27 cellular contexts compared by ENCODE assay signal in genomic region chr9:127193483-127193882, GRCh38.
"Had no signal": no experiment of that assay in that cellular context is flagged by ENCODE, and none has a peak within 500 bp of the region (broad histone marks: within the 10 kb centered on the region; RNA-seq: fewer than 3 reads in every experiment).

No MANE protein-coding gene starts in this region.

- H3K36me3 ChIP-seq: ascending aorta, cardiac muscle cell, WERI-Rb-1 had no signal

- H3K27ac Mint-ChIP-seq: activated CD4-positive, alpha-beta T cell treated with anti-CD3 and anti-CD28 coated beads, Interleukin-2, amount 10 ng/mL, durations not matched to agents 24 days and 14 days; activated CD8-positive, alpha-beta T cell treated with anti-CD3 and anti-CD28 coated beads for 36 hours; activated naive CD8-positive, alpha-beta T cell treated with anti-CD3 and anti-CD28 coated beads for 36 hours; activated T-cell treated with anti-CD3 and anti-CD28 coated beads, Interleukin-2, amount 50 U/mL, for 72 hours; activated T-helper 17 cell treated with anti-CD3 and anti-CD28 coated beads, Interleukin-2, amount 50 U/mL, for 72 hours had no signal

- H3K9me3 ChIP-seq: ascending aorta had no signal

- H3K4me3 ChIP-seq: ascending aorta, cardiac muscle cell had no signal

- H3K27ac ChIP-seq: ascending aorta, cardiac muscle cell, WERI-Rb-1 had no signal

- H3K4me1 Mint-ChIP-seq: activated T-helper 17 cell treated with anti-CD3 and anti-CD28 coated beads, Interleukin-2, amount 50 U/mL, for 72 hours had no signal

- H3K36me3 Mint-ChIP-seq: activated naive CD8-positive, alpha-beta T cell treated with anti-CD3 and anti-CD28 coated beads for 36 hours had no signal

- ATAC-seq: activated CD8-positive, alpha-beta T cell treated with anti-CD3 and anti-CD28 coated beads for 36 hours; activated T-cell treated with anti-CD3 and anti-CD28 coated beads, Interleukin-2, amount 50 U/mL, for 72 hours; activated T-helper 17 cell treated with anti-CD3 and anti-CD28 coated beads, Interleukin-2, amount 50 U/mL, for 72 hours; Panc1 had no signal

- H3K27me3 Mint-ChIP-seq: activated CD8-positive, alpha-beta T cell treated with anti-CD3 and anti-CD28 coated beads for 36 hours; activated T-helper 17 cell treated with anti-CD3 and anti-CD28 coated beads, Interleukin-2, amount 50 U/mL, for 72 hours had no signal

- H3K27me3 ChIP-seq: ascending aorta, cardiac muscle cell had no signal

- DNase-seq: activated CD4-positive, alpha-beta T cell treated with anti-CD3 and anti-CD28 coated beads for 1 hour; activated CD4-positive, alpha-beta T cell treated with anti-CD3 and anti-CD28 coated beads, Interleukin-2, amount 10 ng/mL, durations not matched to agents 24 days and 14 days; activated CD4-positive, alpha-beta T cell treated with anti-CD3 and anti-CD28 coated beads, Interleukin-2, amount 50 U/mL, for 4 hours; activated CD4-positive, CD25-positive, alpha-beta regulatory T cell; activated CD8-positive, alpha-beta T cell treated with anti-CD3 and anti-CD28 coated beads for 36 hours; activated effector memory CD4-positive, alpha-beta T cell treated with anti-CD3 and anti-CD28 coated beads, Interleukin-2, amount 50 U/mL, for 16 hours; activated naive CD4-positive, alpha-beta T cell; activated naive CD4-positive, alpha-beta T cell treated with anti-CD3 and anti-CD28 coated beads, Interleukin-2, amount 50 U/mL, for 16 hours; activated naive CD8-positive, alpha-beta T cell treated with anti-CD3 and anti-CD28 coated beads for 36 hours; activated T-cell treated with anti-CD3 and anti-CD28 coated beads, Interleukin-2, amount 50 U/mL, for 1 hour; activated T-cell treated with anti-CD3 and anti-CD28 coated beads, Interleukin-2, amount 50 U/mL, for 72 hours; amniotic stem cell; NCI-H1105; NCI-H1417 treated with DMSO at 0.1 percent for 48 hours; NCI-H1694; NCI-H1930; NCI-H345; NCI-H524 treated with DMSO at 0.1 percent for 48 hours; SIG-M5; SW 1271; T-helper 1 cell; T1000; WERI-Rb-1 had no signal

- H3K4me3 Mint-ChIP-seq: activated CD4-positive, alpha-beta T cell treated with anti-CD3 and anti-CD28 coated beads, Interleukin-2, amount 10 ng/mL, durations not matched to agents 24 days and 14 days; activated CD8-positive, alpha-beta T cell treated with anti-CD3 and anti-CD28 coated beads for 36 hours; activated naive CD8-positive, alpha-beta T cell treated with anti-CD3 and anti-CD28 coated beads for 36 hours; activated T-cell treated with anti-CD3 and anti-CD28 coated beads, Interleukin-2, amount 50 U/mL, for 72 hours; activated T-helper 17 cell treated with anti-CD3 and anti-CD28 coated beads, Interleukin-2, amount 50 U/mL, for 72 hours had no signal
